Comparison of ENCODE assay signal across 1 cellular context in genomic region chr1:153795325-153795837, GRCh38.
TF ChIP-seq lines count a peak whose summit lies in the region.

No MANE protein-coding gene starts in this region.

TF ChIP-seq in HepG2, 621 proteins besides CTCF, POLR2A, EP300 and RAD21:
- TF ChIP-seq, protein P1, sequence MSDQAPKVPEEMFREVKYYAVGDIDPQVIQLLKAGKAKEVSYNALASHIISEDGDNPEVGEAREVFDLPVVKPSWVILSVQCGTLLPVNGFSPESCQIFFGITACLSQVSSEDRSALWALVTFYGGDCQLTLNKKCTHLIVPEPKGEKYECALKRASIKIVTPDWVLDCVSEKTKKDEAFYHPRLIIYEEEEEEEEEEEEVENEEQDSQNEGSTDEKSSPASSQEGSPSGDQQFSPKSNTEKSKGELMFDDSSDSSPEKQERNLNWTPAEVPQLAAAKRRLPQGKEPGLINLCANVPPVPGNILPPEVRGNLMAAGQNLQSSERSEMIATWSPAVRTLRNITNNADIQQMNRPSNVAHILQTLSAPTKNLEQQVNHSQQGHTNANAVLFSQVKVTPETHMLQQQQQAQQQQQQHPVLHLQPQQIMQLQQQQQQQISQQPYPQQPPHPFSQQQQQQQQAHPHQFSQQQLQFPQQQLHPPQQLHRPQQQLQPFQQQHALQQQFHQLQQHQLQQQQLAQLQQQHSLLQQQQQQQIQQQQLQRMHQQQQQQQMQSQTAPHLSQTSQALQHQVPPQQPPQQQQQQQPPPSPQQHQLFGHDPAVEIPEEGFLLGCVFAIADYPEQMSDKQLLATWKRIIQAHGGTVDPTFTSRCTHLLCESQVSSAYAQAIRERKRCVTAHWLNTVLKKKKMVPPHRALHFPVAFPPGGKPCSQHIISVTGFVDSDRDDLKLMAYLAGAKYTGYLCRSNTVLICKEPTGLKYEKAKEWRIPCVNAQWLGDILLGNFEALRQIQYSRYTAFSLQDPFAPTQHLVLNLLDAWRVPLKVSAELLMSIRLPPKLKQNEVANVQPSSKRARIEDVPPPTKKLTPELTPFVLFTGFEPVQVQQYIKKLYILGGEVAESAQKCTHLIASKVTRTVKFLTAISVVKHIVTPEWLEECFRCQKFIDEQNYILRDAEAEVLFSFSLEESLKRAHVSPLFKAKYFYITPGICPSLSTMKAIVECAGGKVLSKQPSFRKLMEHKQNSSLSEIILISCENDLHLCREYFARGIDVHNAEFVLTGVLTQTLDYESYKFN (CRISPR knock-in tag; conservative IDR thresholded peaks at IDR 0.05), result no peak
- no peak for TF ChIP-seq ZBTB44 (CRISPR knock-in tag; IDR thresholded peaks at IDR 0.05)
- no peak for TF ChIP-seq TEAD2 (CRISPR knock-in tag; IDR thresholded peaks at IDR 0.05)
- TF ChIP-seq KLF12 (CRISPR knock-in tag; IDR thresholded peaks at IDR 0.05; ENCODE audit: borderline replicate concordance), result no peak
- TF ChIP-seq JARID2 (CRISPR knock-in tag; IDR thresholded peaks at IDR 0.05; ENCODE audit: insufficient replicate concordance), result no peak
- TF ChIP-seq JUND (CRISPR knock-in tag; IDR thresholded peaks at IDR 0.05), result no peak
- TF ChIP-seq ZNF687 (CRISPR knock-in tag; IDR thresholded peaks at IDR 0.05), result peak; percentile 36; the same call in 1 of the 2 replicates
- TF ChIP-seq ZNF326 (CRISPR knock-in tag; IDR thresholded peaks at IDR 0.05; ENCODE audit: borderline replicate concordance), result no peak
TF ChIP-seq in HepG2: peak in this region for 1.
